In genomic region chr16:64019339-64019738, GRCh38 we compare ENCODE assay signal across 22 cellular contexts.
"Had no signal": no experiment of that assay in that cellular context is flagged by ENCODE, and none has a peak within 500 bp of the region (broad histone marks: within the 10 kb centered on the region; RNA-seq: fewer than 3 reads in every experiment).

No MANE protein-coding gene starts in this region.

- H3K36me3 ChIP-seq: MG63 had no signal

- DNase-seq: IMR-90, Karpas-422, KG1, MG63, NCI-H1092, NCI-H1105 treated with DMSO at 0.1 percent for 48 hours, NCI-H1417 treated with DMSO at 0.1 percent for 48 hours, NCI-H146, NCI-H1694 treated with DMSO at 0.1 percent for 48 hours, NCI-H1930, NCI-H2081, NCI-H2107, NCI-H2227 treated with DMSO at 0.1 percent for 48 hours, NCI-H524, NCI-H526 treated with DMSO at 0.1 percent for 48 hours, NCI-H748 treated with DMSO at 0.1 percent for 48 hours, PC-3, SHP77, SK-N-SH had no signal

- H3K27ac ChIP-seq: RWPE1 had no signal

- H3K9ac ChIP-seq: SK-N-SH had no signal

- ATAC-seq: HepG2, Panc1, PC-3 had no signal

- FAIRE-seq: HepG2 had no signal

- H3K27me3 ChIP-seq: MG63 had no signal

- H3K9me2 ChIP-seq: SK-N-SH had no signal

- H3K4me3 ChIP-seq: MG63 had no signal

- H3K4me2 ChIP-seq: SK-N-SH had no signal

- H3K9me3 ChIP-seq: MG63, SK-N-SH had no signal
